In the genomic region with DNA sequence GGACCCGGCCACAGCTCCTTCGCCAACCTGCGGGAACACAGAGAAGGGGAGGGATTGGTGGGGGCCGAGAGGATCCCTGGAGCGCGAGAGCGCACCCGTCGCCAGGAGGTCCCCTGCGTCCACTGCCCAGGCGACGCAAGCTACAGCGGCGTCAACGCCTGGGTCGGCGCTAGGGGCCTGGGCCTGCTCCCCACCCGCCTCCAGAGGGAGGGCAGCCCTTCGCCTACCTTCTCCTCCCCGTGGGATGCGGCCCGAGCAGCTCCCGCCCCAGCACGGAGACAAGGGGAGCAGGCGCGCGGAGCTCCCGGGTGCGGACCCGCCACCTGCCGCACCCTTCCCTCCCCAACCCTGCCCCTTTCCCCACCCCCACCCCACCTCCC, we compare ENCODE assay signal across 8 cellular contexts.
DNase-seq lines count a peak whose midpoint lies in the region; TF ChIP-seq lines count a peak whose summit lies in the region.

No MANE protein-coding gene starts in this region.

- in situ Hi-C loops in KBM-7 (cut with MboI; ENCODE audit: low pct_unique_long_range_greater_than_20kb, low sequenced_read_pairs), result no loop called here

- H3K4me1 ChIP-seq in BE2C, result peaks cover 3% of the 10 kb centered on the region

- peak overlapping the region; percentile 20 for H3K4me3 ChIP-seq in BE2C (ENCODE audit: low read depth, low read length)
- peak overlapping the region; percentile 24 for H3K4me3 ChIP-seq in choroid plexus epithelial cell (ENCODE audit: low read depth, low read length)

- no peaks in the 10 kb centered on the region for H3K9me3 ChIP-seq in BE2C

- no peak for TF ChIP-seq CTCF in BE2C (IDR thresholded peaks at IDR 0.05; ENCODE audit: low read depth, low read length)
- no peak for TF ChIP-seq CTCF in choroid plexus epithelial cell (conservative IDR thresholded peaks at IDR 0.05; ENCODE audit: low read depth, low read length)

- H3K27me3 ChIP-seq in BE2C, result peaks cover 51% of the 10 kb centered on the region

- no peak for DNase-seq in BE2C
- peak; percentile 35 for DNase-seq in KBM-7
- DNase-seq in choroid plexus epithelial cell (ENCODE audit: low read depth), result no peak
- DNase-seq in mesenteric fat pad (ENCODE audit: low spot score), result peak; percentile 87
- DNase-seq in T-helper 9 cell, result no peak
- no peak for DNase-seq in activated gamma-delta T cell treated with Interleukin-2 at 50 U/mL for 16 hours
- DNase-seq in HPDE6-E6E7 (ENCODE audit: extremely low spot score), result no peak
- no peak for DNase-seq in NCI-H1092 treated with DMSO at 0.1 percent for 48 hours (lab: John Stamatoyannopoulos, UW)

- H3K36me3 ChIP-seq in BE2C, result no peaks in the 10 kb centered on the region

Comparison
In these comparisons a context has a peak if more than half of its experiments do, and no peak if none do; other contexts are left out.
1. DNase-seq: peak in KBM-7 (single experiment) and mesenteric fat pad (single experiment); none in BE2C (single experiment), choroid plexus epithelial cell (single experiment), T-helper 9 cell (single experiment), activated gamma-delta T cell treated with Interleukin-2 at 50 U/mL for 16 hours (single experiment), HPDE6-E6E7 (single experiment) and NCI-H1092 treated with DMSO at 0.1 percent for 48 hours (single experiment).